Comparison of ENCODE assay signal across 9 cellular contexts in genomic region chr9:76369583-76369982, GRCh38. TPM values are rescaled to one million over a fixed set of nuclear protein-coding genes. Genes with fewer than 3 reads are reported as not detected.
DNase-seq lines count a peak whose midpoint lies in the region; ATAC-seq and TF ChIP-seq lines count a peak whose summit lies in the region.
"Had no signal": no experiment of that assay in that cellular context is flagged by ENCODE, and none has a peak within 500 bp of the region (broad histone marks: within the 10 kb centered on the region; RNA-seq: fewer than 3 reads in every experiment).

No MANE protein-coding gene starts in this region.

- TF ChIP-seq CTCF in progenitor cell of endocrine pancreas (IDR thresholded peaks at IDR 0.05; ENCODE audit: unreplicated experiment) = no peak

- H3K36me3 Mint-ChIP-seq in progenitor cell of endocrine pancreas (ENCODE audit: insufficient read depth) = no peaks in the 10 kb centered on the region
- H3K36me3 Mint-ChIP-seq: activated naive CD8-positive, alpha-beta T cell treated with anti-CD3 and anti-CD28 coated beads for 36 hours had no signal

- DNase-seq in NCI-H146 treated with DMSO at 0.1 percent for 48 hours (lab: John Stamatoyannopoulos, UW; ENCODE audit: unreplicated experiment) (peak; percentile 88), amniotic epithelial cell (ENCODE audit: low read depth) (peak; percentile 60), progenitor cell of endocrine pancreas (ENCODE audit: low spot score, unreplicated experiment) (no peak), activated T-cell treated with anti-CD3 and anti-CD28 coated beads for 4 hours (no peak)
- DNase-seq in effector CD8-positive, alpha-beta T cell (lab: John Stamatoyannopoulos, UW) = no peak
- DNase-seq: activated naive CD8-positive, alpha-beta T cell treated with anti-CD3 and anti-CD28 coated beads for 36 hours had no signal

- no peaks in the 10 kb centered on the region for H3K9me3 Mint-ChIP-seq in progenitor cell of endocrine pancreas (ENCODE audit: low read depth)
- H3K9me3 Mint-ChIP-seq: activated naive CD8-positive, alpha-beta T cell treated with anti-CD3 and anti-CD28 coated beads for 36 hours had no signal

- peak overlapping the region; percentile 47 for H3K27ac Mint-ChIP-seq in progenitor cell of endocrine pancreas
- H3K27ac Mint-ChIP-seq: activated naive CD8-positive, alpha-beta T cell treated with anti-CD3 and anti-CD28 coated beads for 36 hours had no signal

- H3K4me1 Mint-ChIP-seq in progenitor cell of endocrine pancreas (ENCODE audit: low read depth) = peaks cover 31% of the 10 kb centered on the region
- H3K4me1 Mint-ChIP-seq: activated naive CD8-positive, alpha-beta T cell treated with anti-CD3 and anti-CD28 coated beads for 36 hours had no signal

- H3K4me3 Mint-ChIP-seq in progenitor cell of endocrine pancreas (ENCODE audit: low read depth) = no peak overlapping the region
- H3K4me3 Mint-ChIP-seq: activated naive CD8-positive, alpha-beta T cell treated with anti-CD3 and anti-CD28 coated beads for 36 hours had no signal

- ATAC-seq in GM21367 (IDR thresholded peaks at IDR 0.05; ENCODE audit: unreplicated experiment) = peak; percentile 51
- ATAC-seq in GM19455 (IDR thresholded peaks at IDR 0.05; ENCODE audit: unreplicated experiment) = no peak
- no peak for ATAC-seq in GM21381 (IDR thresholded peaks at IDR 0.05; ENCODE audit: unreplicated experiment)

- peaks cover under 1% of the 10 kb centered on the region for H3K27me3 Mint-ChIP-seq in progenitor cell of endocrine pancreas
- H3K27me3 Mint-ChIP-seq: activated naive CD8-positive, alpha-beta T cell treated with anti-CD3 and anti-CD28 coated beads for 36 hours had no signal

RNA-seq across cellular contexts. Expression of gene RFK, which starts 24.6 kb away (rescaled TPM):
- total RNA-seq in progenitor cell of endocrine pancreas = 17.0 and 18.3 TPM in 2 replicates

Comparison
In these comparisons a context has a peak if more than half of its experiments do, and no peak if none do; other contexts are left out.
1. DNase-seq: peak in NCI-H146 treated with DMSO at 0.1 percent for 48 hours (single experiment) and amniotic epithelial cell (single experiment); none in progenitor cell of endocrine pancreas (single experiment), effector CD8-positive, alpha-beta T cell (single experiment) and activated T-cell treated with anti-CD3 and anti-CD28 coated beads for 4 hours (single experiment).